18 cellular contexts compared by ENCODE assay signal in genomic region chr3:34140606-34141005, GRCh38.
DNase-seq lines count a peak whose midpoint lies in the region; ATAC-seq and TF ChIP-seq lines count a peak whose summit lies in the region.
"Had no signal": no experiment of that assay in that cellular context is flagged by ENCODE, and none has a peak within 500 bp of the region (broad histone marks: within the 10 kb centered on the region; RNA-seq: fewer than 3 reads in every experiment).

No MANE protein-coding gene starts in this region.

- no peaks in the 10 kb centered on the region for H3K4me1 Mint-ChIP-seq in MCF 10A (ENCODE audit: insufficient read depth, unreplicated experiment)
- no peaks in the 10 kb centered on the region for H3K4me1 Mint-ChIP-seq in naive thymus-derived CD4-positive, alpha-beta T cell

- no peaks in the 10 kb centered on the region for H3K27me3 ChIP-seq in breast epithelium
- no peaks in the 10 kb centered on the region for H3K27me3 ChIP-seq in naive thymus-derived CD4-positive, alpha-beta T cell (ENCODE audit: control insufficient read depth in 2 of 2, insufficient read depth in 2 of 2, low read length in 2 of 2)

- H3K36me3 Mint-ChIP-seq in MCF 10A (ENCODE audit: insufficient read depth, unreplicated experiment) = no peaks in the 10 kb centered on the region
- no peaks in the 10 kb centered on the region for H3K36me3 Mint-ChIP-seq in naive thymus-derived CD4-positive, alpha-beta T cell

- no peak for ATAC-seq in HG03457 (IDR thresholded peaks at IDR 0.05; ENCODE audit: unreplicated experiment)
- no peak for ATAC-seq in naive thymus-derived CD4-positive, alpha-beta T cell
- ATAC-seq: A549 had no signal

- H3K27me3 Mint-ChIP-seq in MCF 10A (ENCODE audit: insufficient read depth, unreplicated experiment) = peaks cover 12% of the 10 kb centered on the region
- peaks cover 0 to 8% (median 0%) of the 10 kb centered on the region in 5 donors for H3K27me3 Mint-ChIP-seq in naive thymus-derived CD4-positive, alpha-beta T cell

- H3K9me3 Mint-ChIP-seq in MCF 10A (ENCODE audit: unreplicated experiment) = peaks cover 14% of the 10 kb centered on the region
- H3K9me3 Mint-ChIP-seq in naive thymus-derived CD4-positive, alpha-beta T cell = peaks cover 2 to 14% (median 5%) of the 10 kb centered on the region in 11 donors

- DNase-seq in MCF 10A (ENCODE audit: unreplicated experiment) (peak; percentile 63), breast epithelium (ENCODE audit: low spot score in 2 of 2) (no peak), SK-N-MC (ENCODE audit: low read depth, low spot score) (peak; percentile 45), fibroblast of gingiva (ENCODE audit: low read depth) (peak; percentile 45), stromal cell of bone marrow (ENCODE audit: low read depth) (peak; percentile 10), NCI-H1105 (lab: John Stamatoyannopoulos, UW) (no peak)
- no peak for DNase-seq in naive thymus-derived CD4-positive, alpha-beta T cell
- DNase-seq: DMS 273 treated with DMSO at 0.1 percent for 48 hours, GF-D8, NCI-H1048, NCI-H146, NCI-H510A treated with DMSO at 0.1 percent for 48 hours, NCI-H82, RPMI8226, SIG-M5 had no signal

- intact Hi-C loops in MCF 10A (cut with micrococcal nuclease) (loop anchor here (5.0 kb wide), 1 partner anchor 37 kb away; no protein-coding TSS in a partner anchor), breast epithelium (cut with DNase I; ENCODE audit: low total_unique reads) (no loop called here)
- intact Hi-C loops in naive thymus-derived CD4-positive, alpha-beta T cell (cut with micrococcal nuclease) = no loop called here

- POLR2A ChIA-PET in MCF 10A (lab: Yijun Ruan, JAX) = no interaction called here
- POLR2A ChIA-PET in naive thymus-derived CD4-positive, alpha-beta T cell (lab: Charles Lee) = no interaction called here

- H3K9ac ChIP-seq in SK-N-MC (ENCODE audit: insufficient read length) = no peak overlapping the region

- no peaks in the 10 kb centered on the region for H3K4me1 ChIP-seq in breast epithelium
- H3K4me1 ChIP-seq in naive thymus-derived CD4-positive, alpha-beta T cell (ENCODE audit: control insufficient read depth in 2 of 2, insufficient read depth in 2 of 2, low read length in 2 of 2) = no peaks in the 10 kb centered on the region
- H3K4me1 ChIP-seq: A549 had no signal

- H3K27ac Mint-ChIP-seq in MCF 10A (ENCODE audit: low read depth, unreplicated experiment) = no peak overlapping the region
- no peak overlapping the region for H3K27ac Mint-ChIP-seq in naive thymus-derived CD4-positive, alpha-beta T cell

- H3K4me3 ChIP-seq in breast epithelium (no peak overlapping the region), SK-N-MC (no peak overlapping the region)
- no peak overlapping the region for H3K4me3 ChIP-seq in naive thymus-derived CD4-positive, alpha-beta T cell (ENCODE audit: low read length)
- H3K4me3 ChIP-seq: A549 had no signal

- no peak for TF ChIP-seq POLR2A in breast epithelium (IDR thresholded peaks at IDR 0.05)

- CTCF ChIA-PET in MCF 10A (lab: Yijun Ruan, JAX) = no interaction called here
- CTCF ChIA-PET in naive thymus-derived CD4-positive, alpha-beta T cell (lab: Charles Lee) = no interaction called here

- H3K36me3 ChIP-seq in breast epithelium (no peaks in the 10 kb centered on the region), SK-N-MC (ENCODE audit: insufficient read depth, low read length) (no peaks in the 10 kb centered on the region)
- H3K36me3 ChIP-seq in naive thymus-derived CD4-positive, alpha-beta T cell (ENCODE audit: control insufficient read depth in 2 of 3, insufficient read depth in 3 of 3, low read length in 3 of 3) = no peaks in the 10 kb centered on the region

- no TSS peak for BruUV-seq in MCF 10A (replicated peaks; lab: Mats Ljungman, UMichigan)

- H3K9me3 ChIP-seq in breast epithelium (peaks cover 0 to 12% of the 10 kb centered on the region in 2 donors), SK-N-MC (ENCODE audit: low read depth, low read length) (no peaks in the 10 kb centered on the region)
- H3K9me3 ChIP-seq in naive thymus-derived CD4-positive, alpha-beta T cell (ENCODE audit: control insufficient read depth in 2 of 3, low read length in 3 of 3) = no peaks in the 10 kb centered on the region

- H3K27ac ChIP-seq in breast epithelium (no peak overlapping the region), SK-N-MC (no peak overlapping the region)
- no peak overlapping the region for H3K27ac ChIP-seq in naive thymus-derived CD4-positive, alpha-beta T cell (ENCODE audit: low read depth, low read length)
- H3K27ac ChIP-seq: A549, C4-2B had no signal

- no peak overlapping the region for H3K4me3 Mint-ChIP-seq in MCF 10A (ENCODE audit: unreplicated experiment)
- H3K4me3 Mint-ChIP-seq in naive thymus-derived CD4-positive, alpha-beta T cell = no peak overlapping the region

- TF ChIP-seq CTCF in MCF 10A (IDR thresholded peaks at IDR 0.05; ENCODE audit: unreplicated experiment) (no peak), breast epithelium (IDR thresholded peaks at IDR 0.05) (no peak)

Comparison
In these comparisons a context has a peak if more than half of its experiments do, and no peak if none do; other contexts are left out.
1. DNase-seq: peak in MCF 10A (single experiment), SK-N-MC (single experiment), fibroblast of gingiva (single experiment) and stromal cell of bone marrow (single experiment); none in breast epithelium (0 of 2), NCI-H1105 (single experiment) and naive thymus-derived CD4-positive, alpha-beta T cell (0 of 9).